ENCODE assay signal across 9 cellular contexts in genomic region chr22:22692707-22693530, GRCh38. TPM values are rescaled to one million over a fixed set of nuclear protein-coding genes. Genes with fewer than 3 reads are reported as not detected.
DNase-seq lines count a peak whose midpoint lies in the region; ATAC-seq and TF ChIP-seq lines count a peak whose summit lies in the region.
"Had no signal": no experiment of that assay in that cellular context is flagged by ENCODE, and none has a peak within 500 bp of the region (broad histone marks: within the 10 kb centered on the region; RNA-seq: fewer than 3 reads in every experiment).

No MANE protein-coding gene starts in this region.

- no peak overlapping the region for H3K4me3 ChIP-seq in BJ (ENCODE audit: low read depth, low read length)
- no peak overlapping the region for H3K4me3 ChIP-seq in suprapubic skin

- peak; percentile 46 for ATAC-seq in HG03521 (IDR thresholded peaks at IDR 0.05; ENCODE audit: unreplicated experiment)
- peak; percentile 46 for ATAC-seq in activated naive CD8-positive, alpha-beta T cell treated with anti-CD3 and anti-CD28 coated beads, Interleukin-2, amount 50 U/mL, for 24 hours

- no peak for DNase-seq in BJ (ENCODE audit: low read depth)
- peak; percentile 26 for DNase-seq in SK-N-DZ (ENCODE audit: low spot score)
- peak; percentile 69 for DNase-seq in activated naive CD8-positive, alpha-beta T cell treated with anti-CD3 and anti-CD28 coated beads, Interleukin-2, amount 50 U/mL, for 24 hours
- DNase-seq in left kidney (ENCODE audit: low read depth, low spot score) = peak; percentile 78
- peak; percentile 27 to 28 for DNase-seq in stimulated activated CD8-positive, alpha-beta memory T cell treated with anti-CD3 and anti-CD28 coated beads, Interleukin-15, amount 100 ng/mL, for 48 hours (ENCODE audit: low read depth in 2 of 2)
- DNase-seq in globus pallidus (ENCODE audit: low spot score) = no peak
- no peak for DNase-seq in suprapubic skin (ENCODE audit: low spot score in 2 of 2)

- TF ChIP-seq CTCF in BJ (IDR thresholded peaks at IDR 0.05; ENCODE audit: insufficient read depth, low read depth, low read length) (peak; percentile 44), suprapubic skin (IDR thresholded peaks at IDR 0.05) (no peak)

- no peak overlapping the region for H3K27ac Mint-ChIP-seq in activated naive CD8-positive, alpha-beta T cell treated with anti-CD3 and anti-CD28 coated beads, Interleukin-2, amount 50 U/mL, for 24 hours
- H3K27ac Mint-ChIP-seq: stimulated activated naive CD8-positive, alpha-beta T cell treated with anti-CD3 and anti-CD28 coated beads, Interleukin-15, Interleukin-2, amounts not matched to agents 100 ng/mL and 50 ng/mL, for 24 hours had no signal

- H3K4me1 ChIP-seq in suprapubic skin = peaks cover 3% of the 10 kb centered on the region

- H3K27me3 Mint-ChIP-seq in activated naive CD8-positive, alpha-beta T cell treated with anti-CD3 and anti-CD28 coated beads, Interleukin-2, amount 50 U/mL, for 24 hours = no peaks in the 10 kb centered on the region
- H3K27me3 Mint-ChIP-seq: stimulated activated naive CD8-positive, alpha-beta T cell treated with anti-CD3 and anti-CD28 coated beads, Interleukin-15, Interleukin-2, amounts not matched to agents 100 ng/mL and 50 ng/mL, for 24 hours had no signal

- CTCF ChIA-PET in BJ (lab: Yijun Ruan, JAX) = interaction anchor here (1.0 to 3.0 kb wide), 7 partner anchors 10 to 105 kb away, joined by 3 to 11 read pairs (median 5); no protein-coding TSS in a partner anchor

- no peaks in the 10 kb centered on the region for H3K36me3 Mint-ChIP-seq in activated naive CD8-positive, alpha-beta T cell treated with anti-CD3 and anti-CD28 coated beads, Interleukin-2, amount 50 U/mL, for 24 hours (ENCODE audit: low read depth)

- H3K27me3 ChIP-seq in BJ (ENCODE audit: control insufficient read depth, insufficient read depth, low read length) = no peaks in the 10 kb centered on the region
- H3K27me3 ChIP-seq in suprapubic skin = no peaks in the 10 kb centered on the region

- POLR2A ChIA-PET in BJ (lab: Charles Lee) = no interaction called here

- H3K9me3 ChIP-seq in suprapubic skin = no peaks in the 10 kb centered on the region

- no peaks in the 10 kb centered on the region for H3K9me3 Mint-ChIP-seq in activated naive CD8-positive, alpha-beta T cell treated with anti-CD3 and anti-CD28 coated beads, Interleukin-2, amount 50 U/mL, for 24 hours
- H3K9me3 Mint-ChIP-seq: stimulated activated naive CD8-positive, alpha-beta T cell treated with anti-CD3 and anti-CD28 coated beads, Interleukin-15, Interleukin-2, amounts not matched to agents 100 ng/mL and 50 ng/mL, for 24 hours had no signal

- H3K27ac ChIP-seq in suprapubic skin = no peak overlapping the region

- 53% methylated on average over 8 of the region's 8 CpGs for WGBS in suprapubic skin

- no peak for TF ChIP-seq EP300 in suprapubic skin (IDR thresholded peaks at IDR 0.05)

- no peak overlapping the region for H3K4me3 Mint-ChIP-seq in activated naive CD8-positive, alpha-beta T cell treated with anti-CD3 and anti-CD28 coated beads, Interleukin-2, amount 50 U/mL, for 24 hours
- H3K4me3 Mint-ChIP-seq: stimulated activated naive CD8-positive, alpha-beta T cell treated with anti-CD3 and anti-CD28 coated beads, Interleukin-15, Interleukin-2, amounts not matched to agents 100 ng/mL and 50 ng/mL, for 24 hours had no signal

- no peaks in the 10 kb centered on the region for H3K36me3 ChIP-seq in BJ (ENCODE audit: control insufficient read depth, insufficient read depth, low read length)
- H3K36me3 ChIP-seq in suprapubic skin = no peaks in the 10 kb centered on the region

- TF ChIP-seq POLR2A in suprapubic skin (IDR thresholded peaks at IDR 0.05) = no peak

- H3K4me1 Mint-ChIP-seq in activated naive CD8-positive, alpha-beta T cell treated with anti-CD3 and anti-CD28 coated beads, Interleukin-2, amount 50 U/mL, for 24 hours = peaks cover 2% of the 10 kb centered on the region

RNA-seq across cellular contexts. Expression of gene GGTLC2, which starts 48.5 kb away (rescaled TPM):
- not detected in 2 replicates for polyA plus RNA-seq in BJ (2011; rRNA removed)
- polyA minus RNA-seq in BJ (2011; rRNA and poly(A)+ RNA removed) = not detected in 2 replicates
- polyA plus RNA-seq in SK-N-DZ (2014; cell fraction: cytosol; rRNA removed) = not detected in 2 replicates
- polyA plus RNA-seq in SK-N-DZ (2014; cell fraction: nucleus; rRNA removed) = not detected in 2 replicates
- not detected for total RNA-seq in suprapubic skin

Comparison
In these comparisons a context has a peak if more than half of its experiments do, and no peak if none do; other contexts are left out.
1. DNase-seq: peak in SK-N-DZ (single experiment), activated naive CD8-positive, alpha-beta T cell treated with anti-CD3 and anti-CD28 coated beads, Interleukin-2, amount 50 U/mL, for 24 hours (single experiment), left kidney (single experiment) and stimulated activated CD8-positive, alpha-beta memory T cell treated with anti-CD3 and anti-CD28 coated beads, Interleukin-15, amount 100 ng/mL, for 48 hours (2 of 2); none in BJ (single experiment), globus pallidus (single experiment) and suprapubic skin (0 of 2).